24 cellular contexts compared by ENCODE assay signal in genomic region chr11:72307439-72307838, GRCh38.
DNase-seq lines count a peak whose midpoint lies in the region; ATAC-seq and TF ChIP-seq lines count a peak whose summit lies in the region.
"Had no signal": no experiment of that assay in that cellular context is flagged by ENCODE, and none has a peak within 500 bp of the region (broad histone marks: within the 10 kb centered on the region; RNA-seq: fewer than 3 reads in every experiment).

No MANE protein-coding gene starts in this region.

- H3K36me3 ChIP-seq in IMR-90 (ENCODE audit: control insufficient read depth, insufficient read depth, low read length) = peaks cover 3% of the 10 kb centered on the region; the same call in 1 of the 2 replicates

- H3K9me3 Mint-ChIP-seq in activated naive CD8-positive, alpha-beta T cell treated with anti-CD3 and anti-CD28 coated beads, Interleukin-2, amount 10 ng/mL, durations not matched to agents 7 days and 5 days = no peaks in the 10 kb centered on the region
- no peaks in the 10 kb centered on the region for H3K9me3 Mint-ChIP-seq in activated naive CD8-positive, alpha-beta T cell treated with anti-CD3 and anti-CD28 coated beads for 36 hours
- H3K9me3 Mint-ChIP-seq in nephron = no peaks in the 10 kb centered on the region
- H3K9me3 Mint-ChIP-seq: CD8-positive, alpha-beta T cell; GM23338; H9 had no signal

- dilution Hi-C loops in IMR-90 (cut with HindIII; ENCODE audit: low sequenced_read_pairs, unreplicated experiment) = no loop called here

- H4K5ac ChIP-seq in IMR-90 (ENCODE audit: low read depth, low read length) = no peak overlapping the region

- H3K18ac ChIP-seq in IMR-90 (ENCODE audit: low read depth, low read length) = no peak overlapping the region

- intact Hi-C loops in IMR-90 (cut with micrococcal nuclease) = no loop called here
- intact Hi-C loops in right cardiac atrium (cut with DNase I) = no loop called here

- no peak overlapping the region for H3K9ac ChIP-seq in IMR-90 (ENCODE audit: low read depth, low read length)

- H2BK20ac ChIP-seq in IMR-90 (ENCODE audit: low read depth, low read length) = no peak overlapping the region

- TF ChIP-seq CTCF in IMR-90 (conservative IDR thresholded peaks at IDR 0.05; ENCODE audit: low read depth, low read length) = no peak
- no peak for TF ChIP-seq CTCF in nephron (IDR thresholded peaks at IDR 0.05; ENCODE audit: unreplicated experiment in 3 of 3)

- H3K27me3 ChIP-seq in IMR-90 (ENCODE audit: control insufficient read depth, insufficient read depth, low read length) (no peaks in the 10 kb centered on the region), right cardiac atrium (ENCODE audit: control insufficient read depth, insufficient read depth) (no peaks in the 10 kb centered on the region)
- H3K27me3 ChIP-seq: MG63 had no signal

- H3K4me3 Mint-ChIP-seq in activated naive CD8-positive, alpha-beta T cell treated with anti-CD3 and anti-CD28 coated beads, Interleukin-2, amount 10 ng/mL, durations not matched to agents 7 days and 5 days = no peak overlapping the region
- no peak overlapping the region for H3K4me3 Mint-ChIP-seq in activated naive CD8-positive, alpha-beta T cell treated with anti-CD3 and anti-CD28 coated beads for 36 hours
- H3K4me3 Mint-ChIP-seq in nephron = no peak overlapping the region
- H3K4me3 Mint-ChIP-seq: CD8-positive, alpha-beta T cell; GM23338; H9; T-helper 17 cell had no signal

- no peaks in the 10 kb centered on the region for H4K20me1 ChIP-seq in IMR-90 (ENCODE audit: insufficient read depth, low read length)

- H3K56ac ChIP-seq in IMR-90 (ENCODE audit: extremely low read depth, insufficient read depth, low read length) = no peak overlapping the region

- H3K27ac Mint-ChIP-seq in activated naive CD8-positive, alpha-beta T cell treated with anti-CD3 and anti-CD28 coated beads, Interleukin-2, amount 10 ng/mL, durations not matched to agents 7 days and 5 days = peak overlapping the region; percentile 51
- no peak overlapping the region for H3K27ac Mint-ChIP-seq in activated naive CD8-positive, alpha-beta T cell treated with anti-CD3 and anti-CD28 coated beads for 36 hours
- H3K27ac Mint-ChIP-seq in nephron = peak overlapping the region; percentile 76 to 97 (median 94)
- H3K27ac Mint-ChIP-seq: CD8-positive, alpha-beta T cell; GM23338; H9; T-helper 17 cell had no signal

- no peak overlapping the region for H3K4me2 ChIP-seq in IMR-90 (ENCODE audit: low read depth, low read length)
- H3K4me2 ChIP-seq: GM23338 had no signal

- peak overlapping the region; percentile 29 for H2AK9ac ChIP-seq in IMR-90 (replicated peaks; ENCODE audit: low read depth, low read length, poor library complexity)

- H2BK120ac ChIP-seq in IMR-90 (ENCODE audit: low read depth, low read length) = no peak overlapping the region

- H4K8ac ChIP-seq in IMR-90 (ENCODE audit: low read depth in 2 of 2, low read length in 2 of 2) = no peak overlapping the region

- no peak overlapping the region for H2AFZ ChIP-seq in IMR-90 (replicated peaks; ENCODE audit: low read length, poor library complexity)
- H2AFZ ChIP-seq: GM23338 had no signal

- no peak overlapping the region for H3K4me3 ChIP-seq in IMR-90 (ENCODE audit: insufficient read depth, low read depth, low read length)
- H3K4me3 ChIP-seq in right cardiac atrium (ENCODE audit: low read length) = no peak overlapping the region
- H3K4me3 ChIP-seq: GM23338, MG63, SK-N-MC had no signal

- POLR2A ChIA-PET in activated naive CD8-positive, alpha-beta T cell treated with anti-CD3 and anti-CD28 coated beads, Interleukin-2, amount 10 ng/mL, durations not matched to agents 7 days and 5 days (lab: Charles Lee) = no interaction called here
- POLR2A ChIA-PET in IMR-90 (lab: Charles Lee; ENCODE audit: unreplicated experiment) = no interaction called here

- no peaks in the 10 kb centered on the region for H3K9me3 ChIP-seq in IMR-90 (ENCODE audit: control insufficient read depth, insufficient read depth, low read length)
- no peaks in the 10 kb centered on the region for H3K9me3 ChIP-seq in right cardiac atrium (ENCODE audit: control insufficient read depth, low read length)
- H3K9me3 ChIP-seq: Caco-2, MG63 had no signal

- no peak overlapping the region for H3K14ac ChIP-seq in IMR-90 (replicated peaks; ENCODE audit: low read depth, low read length)

- peaks cover 2% of the 10 kb centered on the region for H3K4me1 Mint-ChIP-seq in activated naive CD8-positive, alpha-beta T cell treated with anti-CD3 and anti-CD28 coated beads, Interleukin-2, amount 10 ng/mL, durations not matched to agents 7 days and 5 days
- no peaks in the 10 kb centered on the region for H3K4me1 Mint-ChIP-seq in activated naive CD8-positive, alpha-beta T cell treated with anti-CD3 and anti-CD28 coated beads for 36 hours
- peaks cover 64% of the 10 kb centered on the region for H3K4me1 Mint-ChIP-seq in nephron
- H3K4me1 Mint-ChIP-seq: GM23338, H9 had no signal

- H3K4me1 ChIP-seq in IMR-90 (ENCODE audit: control insufficient read depth, insufficient read depth, low read length) (peaks cover 9% of the 10 kb centered on the region), right cardiac atrium (ENCODE audit: control insufficient read depth, insufficient read depth, low read length) (no peaks in the 10 kb centered on the region)
- H3K4me1 ChIP-seq: Caco-2 had no signal

- in situ Hi-C loops in IMR-90 (cut with MboI; ENCODE audit: low sequenced_read_pairs) = no loop called here

- TF ChIP-seq RAD21 in IMR-90 (IDR thresholded peaks at IDR 0.05; ENCODE audit: low read length) = no peak

- CTCF ChIA-PET in IMR-90 (lab: Yijun Ruan, JAX) = no interaction called here

- H2BK5ac ChIP-seq in IMR-90 (ENCODE audit: low read depth, low read length, poor library complexity, severe bottlenecking) = no peak overlapping the region

- H2BK15ac ChIP-seq in IMR-90 (ENCODE audit: low read depth, low read length) = no peak overlapping the region

- no peak for ATAC-seq in activated naive CD8-positive, alpha-beta T cell treated with anti-CD3 and anti-CD28 coated beads, Interleukin-2, amount 10 ng/mL, durations not matched to agents 7 days and 5 days (ENCODE audit: low read depth)
- ATAC-seq in IMR-90 (ENCODE audit: low read depth) (no peak), HG03460 (IDR thresholded peaks at IDR 0.05; ENCODE audit: unreplicated experiment) (no peak), right cardiac atrium (no peak)
- ATAC-seq: CD8-positive, alpha-beta T cell; GM23338; Panc1; T-helper 17 cell had no signal

- BruUV-seq in IMR-90 (replicated peaks; lab: Mats Ljungman, UMichigan) = no TSS peak

- H4K91ac ChIP-seq in IMR-90 (ENCODE audit: insufficient read depth, low read depth, low read length) = no peak overlapping the region

- no peak overlapping the region for H2AK5ac ChIP-seq in IMR-90 (ENCODE audit: low read depth, low read length)

- no peaks in the 10 kb centered on the region for H3K27me3 Mint-ChIP-seq in activated naive CD8-positive, alpha-beta T cell treated with anti-CD3 and anti-CD28 coated beads, Interleukin-2, amount 10 ng/mL, durations not matched to agents 7 days and 5 days
- no peaks in the 10 kb centered on the region for H3K27me3 Mint-ChIP-seq in activated naive CD8-positive, alpha-beta T cell treated with anti-CD3 and anti-CD28 coated beads for 36 hours
- no peaks in the 10 kb centered on the region for H3K27me3 Mint-ChIP-seq in nephron (ENCODE audit: low read depth)
- H3K27me3 Mint-ChIP-seq: T-helper 17 cell had no signal

- no peak for DNase-seq in activated naive CD8-positive, alpha-beta T cell treated with anti-CD3 and anti-CD28 coated beads, Interleukin-2, amount 10 ng/mL, durations not matched to agents 7 days and 5 days
- no peak for DNase-seq in activated naive CD8-positive, alpha-beta T cell treated with anti-CD3 and anti-CD28 coated beads for 36 hours
- DNase-seq in IMR-90 = no peak
- DNase-seq in NCI-H69 (lab: John Stamatoyannopoulos, UW) = peak; percentile 45
- DNase-seq in right cardiac atrium = no peak
- no peak for DNase-seq in activated naive CD4-positive, alpha-beta T cell (lab: John Stamatoyannopoulos, UW)
- DNase-seq: Caco-2; CD8-positive, alpha-beta T cell; H9; KG1; MG63; NCI-H1436; NCI-H1930; NCI-H226; NCI-H774; SHP77; T-helper 17 cell had no signal

- no peak overlapping the region for H3K23ac ChIP-seq in IMR-90 (ENCODE audit: low read depth, low read length)

- peak overlapping the region; percentile 78; the same call in 1 of the 2 replicates for H3K4ac ChIP-seq in IMR-90 (ENCODE audit: low read depth, low read length)

- peaks cover 26% of the 10 kb centered on the region for H3K9me1 ChIP-seq in IMR-90 (ENCODE audit: insufficient read depth, low read length)

- H3K27ac ChIP-seq in IMR-90 (ENCODE audit: insufficient read depth, low read length) (no peak overlapping the region), right cardiac atrium (ENCODE audit: low read length) (no peak overlapping the region)
- H3K27ac ChIP-seq: C4-2B, RWPE1, SK-N-MC had no signal

- peaks cover 0 to 10% of the 10 kb centered on the region in 2 experiments; a peak in 2 of 4 replicates for H3K79me1 ChIP-seq in IMR-90 (ENCODE audit: low read depth in 1 of 2, low read length in 2 of 2)

- peaks cover 4% of the 10 kb centered on the region for H3K36me3 Mint-ChIP-seq in activated naive CD8-positive, alpha-beta T cell treated with anti-CD3 and anti-CD28 coated beads, Interleukin-2, amount 10 ng/mL, durations not matched to agents 7 days and 5 days
- H3K36me3 Mint-ChIP-seq in activated naive CD8-positive, alpha-beta T cell treated with anti-CD3 and anti-CD28 coated beads for 36 hours = peaks cover 2% of the 10 kb centered on the region
- peaks cover 21% of the 10 kb centered on the region for H3K36me3 Mint-ChIP-seq in nephron (ENCODE audit: low read depth)

- 80% methylated on average over 1 of the region's 1 CpG; no CpG with 5 or more reads in 1 of the 2 experiments for WGBS in IMR-90 (ENCODE audit: extremely low coverage in 2 of 2, insufficient read length in 1 of 2), 2 experiments
- 80% methylated on average over 1 of the region's 1 CpG for WGBS in right cardiac atrium

- no peak for TF ChIP-seq POLR2A in IMR-90 (IDR thresholded peaks at IDR 0.05; ENCODE audit: low read depth, low read length)

TF ChIP-seq in IMR-90, 13 proteins besides CTCF, POLR2A, EP300 and RAD21:
- no peak for TF ChIP-seq SMC3 (IDR thresholded peaks at IDR 0.05; ENCODE audit: low read depth, low read length)
- no peak for TF ChIP-seq MXI1 (IDR thresholded peaks at IDR 0.05; ENCODE audit: borderline replicate concordance, low read depth, low read length)
- no peak for TF ChIP-seq CHD1 (IDR thresholded peaks at IDR 0.05; ENCODE audit: low read depth, low read length)
TF ChIP-seq in IMR-90: peak in this region for 0.
